25 cellular contexts compared by ENCODE assay signal in genomic region chr21:32790626-32791025, GRCh38.
"Had no signal": no experiment of that assay in that cellular context is flagged by ENCODE, and none has a peak within 500 bp of the region (broad histone marks: within the 10 kb centered on the region; RNA-seq: fewer than 3 reads in every experiment).

No MANE protein-coding gene starts in this region.

- H3K27me3 Mint-ChIP-seq: dendritic cell treated with granulocyte-macrophage colony-stimulating factor and Interleukin-4, amounts not matched to agents 40 ng/mL and 50 ng/mL, for 4 days had no signal

- H3K4me3 Mint-ChIP-seq: dendritic cell treated with granulocyte-macrophage colony-stimulating factor and Interleukin-4, amounts not matched to agents 40 ng/mL and 50 ng/mL, for 4 days; effector memory CD8-positive, alpha-beta T cell; endodermal cell had no signal

- H3K9me3 ChIP-seq: colonic mucosa, esophagus muscularis mucosa, esophagus squamous epithelium, gastrocnemius medialis, gastroesophageal sphincter, heart left ventricle, heart right ventricle had no signal

- H3K4me3 ChIP-seq: colonic mucosa, coronary artery, dorsolateral prefrontal cortex, esophagus muscularis mucosa, esophagus squamous epithelium, gastrocnemius medialis, gastroesophageal sphincter, heart left ventricle, heart right ventricle had no signal

- H3K27me3 ChIP-seq: colonic mucosa, dorsolateral prefrontal cortex, esophagus muscularis mucosa, esophagus squamous epithelium, gastrocnemius medialis, gastroesophageal sphincter, heart left ventricle, heart right ventricle had no signal

- H3K4me1 ChIP-seq: colonic mucosa, esophagus squamous epithelium, foreskin keratinocyte, gastrocnemius medialis had no signal

- ATAC-seq: effector memory CD8-positive, alpha-beta T cell; esophagus mucosa; foreskin keratinocyte; gastrocnemius medialis; gastroesophageal sphincter; heart left ventricle; heart right ventricle had no signal

- H3K36me3 ChIP-seq: colonic mucosa, esophagus muscularis mucosa, esophagus squamous epithelium, gastrocnemius medialis had no signal

- H3K27ac Mint-ChIP-seq: dendritic cell treated with granulocyte-macrophage colony-stimulating factor and Interleukin-4, amounts not matched to agents 40 ng/mL and 50 ng/mL, for 4 days; effector memory CD8-positive, alpha-beta T cell; endodermal cell had no signal

- H3K4me1 Mint-ChIP-seq: endodermal cell had no signal

- H3K27ac ChIP-seq: colonic mucosa, coronary artery, dorsolateral prefrontal cortex, epithelial cell of prostate, esophagus muscularis mucosa, esophagus squamous epithelium, foreskin keratinocyte, gastrocnemius medialis, gastroesophageal sphincter, heart left ventricle, heart right ventricle had no signal

- DNase-seq: colonic mucosa; cortex of kidney; dermis blood vessel endothelial cell; dorsolateral prefrontal cortex; effector CD4-positive, alpha-beta T cell; effector CD8-positive, alpha-beta T cell; effector memory CD4-positive, alpha-beta T cell; effector memory CD8-positive, alpha-beta T cell; endodermal cell; erythroblast; esophagus squamous epithelium; foreskin fibroblast; foreskin keratinocyte; foreskin melanocyte; gastrocnemius medialis; glutamatergic neuron; head of caudate nucleus; heart left ventricle; heart right ventricle had no signal

- H3K9me3 Mint-ChIP-seq: dendritic cell treated with granulocyte-macrophage colony-stimulating factor and Interleukin-4, amounts not matched to agents 40 ng/mL and 50 ng/mL, for 4 days; effector memory CD8-positive, alpha-beta T cell; endodermal cell had no signal
